ENCODE assay signal across 15 cellular contexts in genomic region chr22:23840026-23840425, GRCh38. TPM values are rescaled to one million over a fixed set of nuclear protein-coding genes. Genes with fewer than 3 reads are reported as not detected.
DNase-seq lines count a peak whose midpoint lies in the region; ATAC-seq and TF ChIP-seq lines count a peak whose summit lies in the region.
"Had no signal": no experiment of that assay in that cellular context is flagged by ENCODE, and none has a peak within 500 bp of the region (broad histone marks: within the 10 kb centered on the region; RNA-seq: fewer than 3 reads in every experiment).

No MANE protein-coding gene starts in this region.

- no peaks in the 10 kb centered on the region for H3K79me2 ChIP-seq in OCI-LY1 (ENCODE audit: insufficient read depth, low read length)

- DNase-seq in activated naive CD4-positive, alpha-beta T cell treated with anti-CD3 and anti-CD28 coated beads, Interleukin-2, amount 10 ng/mL, durations not matched to agents 7 days and 5 days = no peak
- no peak for DNase-seq in activated naive CD4-positive, alpha-beta T cell treated with anti-CD3 and anti-CD28 coated beads for 36 hours
- no peak for DNase-seq in memory B cell (ENCODE audit: low spot score in 2 of 2)
- no peak for DNase-seq in type B pancreatic cell (ENCODE audit: extremely low spot score, unreplicated experiment)
- no peak for DNase-seq in NCI-H748 (lab: John Stamatoyannopoulos, UW; ENCODE audit: unreplicated experiment)
- no peak for DNase-seq in MV-4-11 (lab: John Stamatoyannopoulos, UW)
- no peak for DNase-seq in NCI-H69 (lab: John Stamatoyannopoulos, UW)
- DNase-seq: activated CD4-positive, alpha-beta T cell treated with anti-CD3 and anti-CD28 coated beads for 36 hours; activated T-cell treated with anti-CD3 and anti-CD28 coated beads, Interleukin-2, amount 50 U/mL, for 24 hours; NCI-H146; NCI-H226; SHP77 treated with DMSO at 0.1 percent for 48 hours; stimulated activated CD4-positive, alpha-beta T cell treated with anti-CD3 and anti-CD28 coated beads, Interleukin-12 subunit alpha, Interleukin-12 subunit beta, amount 100 ng/mL, for 4 hours; stimulated activated naive CD8-positive, alpha-beta T cell treated with anti-CD3 and anti-CD28 coated beads, Interleukin-15, Interleukin-2, amounts not matched to agents 100 U/mL and 50 U/mL, for 24 hours had no signal

- H3K27me3 Mint-ChIP-seq in activated naive CD4-positive, alpha-beta T cell treated with anti-CD3 and anti-CD28 coated beads, Interleukin-2, amount 10 ng/mL, durations not matched to agents 7 days and 5 days = peaks cover 25% of the 10 kb centered on the region
- H3K27me3 Mint-ChIP-seq in activated naive CD4-positive, alpha-beta T cell treated with anti-CD3 and anti-CD28 coated beads for 36 hours (ENCODE audit: low read depth) = peaks cover 3% of the 10 kb centered on the region
- H3K27me3 Mint-ChIP-seq in memory B cell (no peaks in the 10 kb centered on the region), type B pancreatic cell (peaks cover 24% of the 10 kb centered on the region)
- H3K27me3 Mint-ChIP-seq: activated T-cell treated with anti-CD3 and anti-CD28 coated beads, Interleukin-2, amount 50 U/mL, for 24 hours had no signal

- no peaks in the 10 kb centered on the region for H3K9me2 ChIP-seq in OCI-LY1 (ENCODE audit: low read depth, low read length)

- TF ChIP-seq CTCF in OCI-LY1 (IDR thresholded peaks at IDR 0.05; ENCODE audit: low read length) = no peak
- no peak for TF ChIP-seq CTCF in type B pancreatic cell (conservative IDR thresholded peaks at IDR 0.05)

- no peaks in the 10 kb centered on the region for H3K27me3 ChIP-seq in OCI-LY1 (ENCODE audit: insufficient read depth, low read length)

- peak overlapping the region; percentile 97 for H3K27ac ChIP-seq in OCI-LY1 (ENCODE audit: low read depth, low read length, poor library complexity, severe bottlenecking)

- no peak overlapping the region for H3K27ac Mint-ChIP-seq in activated naive CD4-positive, alpha-beta T cell treated with anti-CD3 and anti-CD28 coated beads, Interleukin-2, amount 10 ng/mL, durations not matched to agents 7 days and 5 days
- no peak overlapping the region for H3K27ac Mint-ChIP-seq in activated naive CD4-positive, alpha-beta T cell treated with anti-CD3 and anti-CD28 coated beads for 36 hours
- H3K27ac Mint-ChIP-seq in memory B cell (peak overlapping the region; percentile 90), type B pancreatic cell (peak overlapping the region; percentile 55)

- H3K36me3 Mint-ChIP-seq in activated naive CD4-positive, alpha-beta T cell treated with anti-CD3 and anti-CD28 coated beads, Interleukin-2, amount 10 ng/mL, durations not matched to agents 7 days and 5 days = peaks cover 11% of the 10 kb centered on the region
- no peaks in the 10 kb centered on the region for H3K36me3 Mint-ChIP-seq in activated naive CD4-positive, alpha-beta T cell treated with anti-CD3 and anti-CD28 coated beads for 36 hours (ENCODE audit: low read depth)
- peaks cover 2% of the 10 kb centered on the region for H3K36me3 Mint-ChIP-seq in memory B cell
- peaks cover 8% of the 10 kb centered on the region for H3K36me3 Mint-ChIP-seq in type B pancreatic cell

- no peak overlapping the region for H3K4me3 ChIP-seq in OCI-LY1 (ENCODE audit: low read depth, low read length, poor library complexity, severe bottlenecking)

- ATAC-seq in memory B cell (ENCODE audit: low read depth) = no peak

- H3K36me3 ChIP-seq in OCI-LY1 (ENCODE audit: insufficient read depth, low read length) = peaks cover 26% of the 10 kb centered on the region; the same call in 1 of the 2 replicates

- H3K9ac ChIP-seq in OCI-LY1 (ENCODE audit: low read length) = peak overlapping the region; percentile 54; the same call in 1 of the 2 replicates

- no peaks in the 10 kb centered on the region for H3F3A ChIP-seq in OCI-LY1 (ENCODE audit: insufficient read depth, low read length)

- H4K20me1 ChIP-seq in OCI-LY1 (ENCODE audit: insufficient read depth, low read length) = no peaks in the 10 kb centered on the region

- CTCF ChIA-PET in activated naive CD4-positive, alpha-beta T cell treated with anti-CD3 and anti-CD28 coated beads, Interleukin-2, amount 10 ng/mL, durations not matched to agents 7 days and 5 days (lab: Charles Lee) = no interaction called here
- CTCF ChIA-PET in activated naive CD4-positive, alpha-beta T cell treated with anti-CD3 and anti-CD28 coated beads for 36 hours (lab: Charles Lee) = no interaction called here

- peak overlapping the region; percentile 76; the same call in 1 of the 2 replicates for H3K4me2 ChIP-seq in OCI-LY1 (ENCODE audit: low read length)

- H3K4me3 Mint-ChIP-seq in activated naive CD4-positive, alpha-beta T cell treated with anti-CD3 and anti-CD28 coated beads, Interleukin-2, amount 10 ng/mL, durations not matched to agents 7 days and 5 days = peak overlapping the region; percentile 52
- H3K4me3 Mint-ChIP-seq in activated naive CD4-positive, alpha-beta T cell treated with anti-CD3 and anti-CD28 coated beads for 36 hours = no peak overlapping the region
- H3K4me3 Mint-ChIP-seq in memory B cell = no peak overlapping the region
- peak overlapping the region; percentile 91 for H3K4me3 Mint-ChIP-seq in type B pancreatic cell

- peaks cover 25% of the 10 kb centered on the region for H3K4me1 Mint-ChIP-seq in activated naive CD4-positive, alpha-beta T cell treated with anti-CD3 and anti-CD28 coated beads, Interleukin-2, amount 10 ng/mL, durations not matched to agents 7 days and 5 days
- H3K4me1 Mint-ChIP-seq in activated naive CD4-positive, alpha-beta T cell treated with anti-CD3 and anti-CD28 coated beads for 36 hours (ENCODE audit: low read depth) = peaks cover 16% of the 10 kb centered on the region
- H3K4me1 Mint-ChIP-seq in memory B cell = peaks cover 62% of the 10 kb centered on the region
- H3K4me1 Mint-ChIP-seq in type B pancreatic cell (ENCODE audit: unreplicated experiment) = peaks cover 35% of the 10 kb centered on the region

- H3K9me3 Mint-ChIP-seq in activated naive CD4-positive, alpha-beta T cell treated with anti-CD3 and anti-CD28 coated beads, Interleukin-2, amount 10 ng/mL, durations not matched to agents 7 days and 5 days = no peaks in the 10 kb centered on the region
- H3K9me3 Mint-ChIP-seq in activated naive CD4-positive, alpha-beta T cell treated with anti-CD3 and anti-CD28 coated beads for 36 hours = no peaks in the 10 kb centered on the region
- no peaks in the 10 kb centered on the region for H3K9me3 Mint-ChIP-seq in memory B cell
- H3K9me3 Mint-ChIP-seq in type B pancreatic cell = no peaks in the 10 kb centered on the region
- H3K9me3 Mint-ChIP-seq: activated T-cell treated with anti-CD3 and anti-CD28 coated beads, Interleukin-2, amount 50 U/mL, for 24 hours had no signal

- no peaks in the 10 kb centered on the region for H3K9me3 ChIP-seq in OCI-LY1 (ENCODE audit: low read length)

- peaks cover 64% of the 10 kb centered on the region for H3K4me1 ChIP-seq in OCI-LY1 (ENCODE audit: insufficient read depth, low read length, severe bottlenecking)

- H2AFZ ChIP-seq in OCI-LY1 (ENCODE audit: low read length) = no peak overlapping the region

- intact Hi-C loops in activated naive CD4-positive, alpha-beta T cell treated with anti-CD3 and anti-CD28 coated beads for 36 hours (cut with micrococcal nuclease) = no loop called here

RNA-seq across cellular contexts. Expression of gene DERL3, which starts 1.2 kb away (rescaled TPM):
- total RNA-seq in activated naive CD4-positive, alpha-beta T cell treated with anti-CD3 and anti-CD28 coated beads for 36 hours = 1 to 10 TPM; 7.3 to 7.5 TPM
- total RNA-seq in type B pancreatic cell (ENCODE audit: low replicate concordance) = 2.6 and 9.5 TPM in 2 replicates

RNA-seq across cellular contexts. Expression of gene SLC2A11, which starts 17.6 kb away (rescaled TPM):
- 1 to 10 TPM; 6.1 to 7.5 TPM for total RNA-seq in activated naive CD4-positive, alpha-beta T cell treated with anti-CD3 and anti-CD28 coated beads for 36 hours
- 19.6 and 32.1 TPM in 2 replicates for total RNA-seq in type B pancreatic cell (ENCODE audit: low replicate concordance)

RNA-seq across cellular contexts. Expression of gene SMARCB1, which starts 53.3 kb away (rescaled TPM):
- 10 to 100 TPM; 75.3 to 89.1 TPM for total RNA-seq in activated naive CD4-positive, alpha-beta T cell treated with anti-CD3 and anti-CD28 coated beads for 36 hours
- 99.5 and 159 TPM in 2 replicates for total RNA-seq in type B pancreatic cell (ENCODE audit: low replicate concordance)

RNA-seq across cellular contexts. Expression of gene MIF, which starts 54.2 kb away (rescaled TPM):
- total RNA-seq in activated naive CD4-positive, alpha-beta T cell treated with anti-CD3 and anti-CD28 coated beads for 36 hours = 1,000 to 10,000 TPM; 1,489 to 1,512 TPM
- 436 and 570 TPM in 2 replicates for total RNA-seq in type B pancreatic cell (ENCODE audit: low replicate concordance)

Comparison
In these comparisons a context has a peak if more than half of its experiments do, and no peak if none do; other contexts are left out.
1. H3K4me3 Mint-ChIP-seq: peak in activated naive CD4-positive, alpha-beta T cell treated with anti-CD3 and anti-CD28 coated beads, Interleukin-2, amount 10 ng/mL, durations not matched to agents 7 days and 5 days (single experiment) and type B pancreatic cell (single experiment); none in activated naive CD4-positive, alpha-beta T cell treated with anti-CD3 and anti-CD28 coated beads for 36 hours (single experiment) and memory B cell (single experiment).
2. H3K27ac Mint-ChIP-seq: peak in memory B cell (single experiment) and type B pancreatic cell (single experiment); none in activated naive CD4-positive, alpha-beta T cell treated with anti-CD3 and anti-CD28 coated beads, Interleukin-2, amount 10 ng/mL, durations not matched to agents 7 days and 5 days (single experiment) and activated naive CD4-positive, alpha-beta T cell treated with anti-CD3 and anti-CD28 coated beads for 36 hours (single experiment).